Comparison of ENCODE assay signal across 28 cellular contexts in genomic region chr4:140600408-140600807, GRCh38. TPM values are rescaled to one million over a fixed set of nuclear protein-coding genes. Genes with fewer than 3 reads are reported as not detected.
"Had no signal": no experiment of that assay in that cellular context is flagged by ENCODE, and none has a peak within 500 bp of the region (broad histone marks: within the 10 kb centered on the region; RNA-seq: fewer than 3 reads in every experiment).

No MANE protein-coding gene starts in this region.

- H3K36me3 ChIP-seq: left ventricle myocardium inferior, pancreas, prostate gland, sigmoid colon, spleen, tibial nerve, upper lobe of left lung had no signal

- H3K9me3 Mint-ChIP-seq: mesothelial cell of epicardium; naive B cell; natural killer cell; nephron progenitor cell; stimulated activated effector memory CD8-positive, alpha-beta T cell treated with anti-CD3 and anti-CD28 coated beads, Interleukin-12 subunit alpha, Interleukin-12 subunit beta, amount 100 ng/mL, for 72 hours; stimulated activated naive CD8-positive, alpha-beta T cell treated with anti-CD3 and anti-CD28 coated beads, Interleukin-15, Interleukin-2, amounts not matched to agents 100 ng/mL and 50 ng/mL, for 24 hours had no signal

- DNase-seq: islet precursor cell; left ventricle myocardium inferior; mesendoderm; naive B cell; natural killer cell; nephron progenitor cell; nucleus accumbens; pancreas; retina; right cardiac atrium; sigmoid colon; small intestine; spleen; stimulated activated CD4-positive, alpha-beta T cell treated with anti-CD3 and anti-CD28 coated beads, Interleukin-4, amount 100 ng/mL, for 24 hours; stimulated activated naive CD4-positive, alpha-beta T cell had no signal

- H3K4me2 ChIP-seq: hepatocyte had no signal

- H3K4me3 Mint-ChIP-seq: mesothelial cell of epicardium; naive B cell; natural killer cell; nephron progenitor cell; stimulated activated effector memory CD8-positive, alpha-beta T cell treated with anti-CD3 and anti-CD28 coated beads, Interleukin-12 subunit alpha, Interleukin-12 subunit beta, amount 100 ng/mL, for 72 hours; stimulated activated naive CD8-positive, alpha-beta T cell treated with anti-CD3 and anti-CD28 coated beads, Interleukin-15, Interleukin-2, amounts not matched to agents 100 ng/mL and 50 ng/mL, for 24 hours had no signal

- H3K4me1 Mint-ChIP-seq: naive B cell; stimulated activated effector memory CD8-positive, alpha-beta T cell treated with anti-CD3 and anti-CD28 coated beads, Interleukin-12 subunit alpha, Interleukin-12 subunit beta, amount 100 ng/mL, for 72 hours had no signal

- H3K4me3 ChIP-seq: hepatocyte, left ventricle myocardium inferior, lung, pancreas, prostate gland, sigmoid colon, spleen, tibial nerve, upper lobe of left lung had no signal

- H2AFZ ChIP-seq: hepatocyte had no signal

- ATAC-seq: pancreas; right cardiac atrium; stimulated activated effector memory CD8-positive, alpha-beta T cell treated with anti-CD3 and anti-CD28 coated beads, Interleukin-12 subunit alpha, Interleukin-12 subunit beta, amount 100 ng/mL, for 72 hours had no signal

- H3K27ac Mint-ChIP-seq: mesothelial cell of epicardium; naive B cell; natural killer cell; nephron progenitor cell; stimulated activated effector memory CD8-positive, alpha-beta T cell treated with anti-CD3 and anti-CD28 coated beads, Interleukin-12 subunit alpha, Interleukin-12 subunit beta, amount 100 ng/mL, for 72 hours; stimulated activated naive CD8-positive, alpha-beta T cell treated with anti-CD3 and anti-CD28 coated beads, Interleukin-15, Interleukin-2, amounts not matched to agents 100 ng/mL and 50 ng/mL, for 24 hours had no signal

- H3K36me3 Mint-ChIP-seq: mesothelial cell of epicardium; naive B cell; natural killer cell; stimulated activated effector memory CD8-positive, alpha-beta T cell treated with anti-CD3 and anti-CD28 coated beads, Interleukin-12 subunit alpha, Interleukin-12 subunit beta, amount 100 ng/mL, for 72 hours had no signal

- H3K4me1 ChIP-seq: pancreas, prostate gland, sigmoid colon, spleen, tibial nerve, upper lobe of left lung had no signal

- H3K27ac ChIP-seq: hepatocyte, left ventricle myocardium inferior, pancreas, prostate gland, sigmoid colon, spleen, tibial nerve, upper lobe of left lung had no signal

- H3K79me2 ChIP-seq: hepatocyte had no signal

- H3K27me3 ChIP-seq: hepatocyte, pancreas, sigmoid colon, tibial nerve, upper lobe of left lung had no signal

- H3K9me3 ChIP-seq: left ventricle myocardium inferior, pancreas, prostate gland, sigmoid colon, spleen, tibial nerve, upper lobe of left lung had no signal

RNA-seq across cellular contexts. Expression of gene UCP1, which starts 31.6 kb away (rescaled TPM):
- total RNA-seq: hepatocyte, left ventricle myocardium inferior, lower leg skin, mesothelial cell of epicardium, mononuclear cell, natural killer cell, osteoblast, pancreas, prostate gland, sigmoid colon, spleen, subcutaneous adipose tissue, tibial nerve, upper lobe of left lung, urinary bladder had no signal
- polyA plus RNA-seq: hepatocyte, sigmoid colon, spleen, urinary bladder had no signal
